20 cellular contexts compared by ENCODE assay signal in the genomic region with DNA sequence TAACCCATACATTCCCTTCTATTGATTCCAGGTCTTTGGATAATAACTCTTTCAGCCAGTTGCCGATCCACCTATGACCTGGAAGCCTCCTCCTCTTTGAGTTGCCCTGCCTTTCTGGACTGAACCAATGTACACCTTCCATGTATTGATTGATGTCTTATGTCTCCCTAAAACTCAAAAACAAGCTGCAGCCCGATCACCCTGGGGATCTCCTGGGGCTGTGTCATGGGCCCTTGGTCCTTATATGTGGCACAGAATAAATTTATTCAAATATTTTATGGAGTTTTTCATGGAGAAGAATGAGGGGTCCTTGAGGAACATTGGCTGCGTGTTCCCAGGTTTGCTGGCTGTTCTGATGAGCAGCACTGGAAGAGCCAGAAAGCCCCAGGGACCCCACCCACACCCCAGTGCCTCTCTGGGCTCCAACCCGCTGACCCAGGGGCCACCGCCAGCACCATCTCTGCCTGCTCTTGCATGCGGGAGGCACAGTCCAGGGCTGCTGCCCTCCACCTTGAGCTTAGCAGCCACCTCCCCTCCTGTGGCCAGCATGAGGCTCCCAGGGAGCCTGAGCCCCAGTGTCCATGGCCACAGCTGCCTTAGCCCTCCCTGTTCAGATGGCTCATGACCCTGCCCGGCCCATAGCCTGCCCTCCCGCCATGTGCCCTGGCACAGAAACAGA. TPM values are rescaled to one million over a fixed set of nuclear protein-coding genes. Genes with fewer than 3 reads are reported as not detected.
"Had no signal": no experiment of that assay in that cellular context is flagged by ENCODE, and none has a peak within 500 bp of the region (broad histone marks: within the 10 kb centered on the region; RNA-seq: fewer than 3 reads in every experiment).

No MANE protein-coding gene starts in this region.

- H3K27ac Mint-ChIP-seq: naive B cell; nephron; stimulated activated naive B cell treated with anti-CD40 and anti-IgM and Interleukin-4, amounts not matched to agents 10 μg/mL and 1 μg/mL and 100 μg/mL, for 72 hours had no signal

- H3K4me1 Mint-ChIP-seq: naive B cell; nephron; stimulated activated naive B cell treated with anti-CD40 and anti-IgM and Interleukin-4, amounts not matched to agents 10 μg/mL and 1 μg/mL and 100 μg/mL, for 72 hours; stimulated activated naive CD8-positive, alpha-beta T cell treated with anti-CD3 and anti-CD28 coated beads, Interleukin-15, amount 100 ng/mL, for 72 hours had no signal

- H3K27me3 ChIP-seq: transverse colon had no signal

- H3K36me3 Mint-ChIP-seq: naive B cell had no signal

- H3K36me3 ChIP-seq: thoracic aorta, transverse colon had no signal

- H3K4me1 ChIP-seq: transverse colon had no signal

- H3K27ac ChIP-seq: skin epidermis, thoracic aorta, transverse colon had no signal

- DNase-seq: cerebellar nuclear complex; dermis blood vessel endothelial cell; effector CD4-positive, alpha-beta T cell; foreskin melanocyte; hippocampal formation; left colon; left ventricle myocardium superior; mammary epithelial cell; midbrain; naive B cell; stimulated activated CD4-positive, alpha-beta T cell treated with anti-CD3 and anti-CD28 coated beads, Interleukin-2, amount 100 ng/mL, for 24 hours; stimulated activated CD4-positive, alpha-beta T cell treated with anti-CD3 and anti-CD28 coated beads, Interleukin-4, amount 100 ng/mL, for 4 hours; stimulated activated naive B cell treated with anti-CD40 and anti-IgM and Interleukin-4, amounts not matched to agents 10 μg/mL and 1 μg/mL and 100 μg/mL, for 72 hours; stimulated activated naive CD8-positive, alpha-beta T cell treated with anti-CD3 and anti-CD28 coated beads, Interleukin-15, amount 100 ng/mL, for 72 hours; transverse colon had no signal

- H3K4me3 ChIP-seq: skin epidermis, thoracic aorta, transverse colon had no signal

- H3K4me3 Mint-ChIP-seq: nephron; stimulated activated naive B cell treated with anti-CD40 and anti-IgM and Interleukin-4, amounts not matched to agents 10 μg/mL and 1 μg/mL and 100 μg/mL, for 72 hours; stimulated activated naive CD8-positive, alpha-beta T cell treated with anti-CD3 and anti-CD28 coated beads, Interleukin-15, amount 100 ng/mL, for 72 hours had no signal

RNA-seq across cellular contexts. Expression of a gene that starts 36.5 kb away (rescaled TPM):
- total RNA-seq: dermis blood vessel endothelial cell, kidney epithelial cell, mammary epithelial cell, pulmonary artery endothelial cell had no signal
- polyA plus RNA-seq: mammary epithelial cell had no signal
